Comparison of ENCODE assay signal across 22 cellular contexts in the genomic region with DNA sequence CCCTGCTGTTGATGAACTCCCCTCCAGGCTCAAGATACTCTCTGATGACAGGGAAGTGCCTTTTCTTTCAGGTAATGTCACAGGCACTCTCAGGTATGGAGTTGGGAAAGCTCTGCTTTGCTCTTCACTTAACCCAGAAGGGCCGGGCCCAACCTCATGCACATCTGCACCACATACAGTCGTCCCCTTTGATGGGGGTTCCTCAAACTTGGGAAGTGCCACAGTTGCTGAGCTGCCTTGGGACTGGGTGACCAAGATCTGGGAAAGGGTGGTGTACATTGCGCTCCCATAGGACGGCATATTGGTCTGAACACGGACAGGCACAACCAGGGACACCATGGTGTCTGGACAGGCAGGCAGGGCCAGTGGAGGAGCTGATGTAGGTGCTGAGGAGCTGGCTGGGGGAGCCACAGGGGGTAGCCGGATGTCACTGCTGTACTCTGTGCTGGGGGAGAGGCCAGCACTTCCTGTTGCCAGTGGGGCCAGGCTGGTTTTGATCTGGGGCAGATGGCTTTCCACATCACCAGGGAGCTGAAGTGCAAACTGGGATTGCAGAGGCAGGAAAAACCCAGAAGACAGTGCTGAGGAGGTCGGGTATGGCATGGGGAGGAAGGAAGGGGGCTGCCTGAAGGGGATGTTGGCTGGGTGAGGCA.
DNase-seq lines count a peak whose midpoint lies in the region; ATAC-seq, FAIRE-seq and TF ChIP-seq lines count a peak whose summit lies in the region.
"Had no signal": no experiment of that assay in that cellular context is flagged by ENCODE, and none has a peak within 500 bp of the region (broad histone marks: within the 10 kb centered on the region; RNA-seq: fewer than 3 reads in every experiment).

No MANE protein-coding gene starts in this region.

- FAIRE-seq in astrocyte (lab: Jason Lieb, UNC): no peak
- FAIRE-seq: HepG2 had no signal

- H3F3A ChIP-seq in Loucy (ENCODE audit: low read depth) (no peaks in the 10 kb centered on the region), GM23338 (replicated peaks; ENCODE audit: low read depth) (no peaks in the 10 kb centered on the region)

- peak overlapping the region; percentile 27 for H3K4me3 ChIP-seq in Loucy (ENCODE audit: low read length, poor library complexity, severe bottlenecking)
- H3K4me3 ChIP-seq in astrocyte (ENCODE audit: insufficient read depth, low read depth, low read length): no peak overlapping the region
- H3K4me3 ChIP-seq in GM23338: no peak overlapping the region
- H3K4me3 ChIP-seq: heart left ventricle, lower lobe of right lung, right lobe of liver, uterus had no signal

- H3K36me3 ChIP-seq in Loucy (ENCODE audit: insufficient read depth, low read length) (no peaks in the 10 kb centered on the region), astrocyte (ENCODE audit: insufficient read depth, low read length) (no peaks in the 10 kb centered on the region), GM23338 (ENCODE audit: insufficient read depth) (no peaks in the 10 kb centered on the region)
- H3K36me3 ChIP-seq: right lobe of liver, uterus had no signal

- H3K4me3 Mint-ChIP-seq in activated naive CD4-positive, alpha-beta T cell treated with anti-CD3 and anti-CD28 coated beads, Interleukin-2, amount 10 ng/mL, durations not matched to agents 7 days and 5 days: no peak overlapping the region
- H3K4me3 Mint-ChIP-seq in astrocyte (ENCODE audit: unreplicated experiment) (peak overlapping the region; percentile 34), GM23338 (no peak overlapping the region), endothelial cell (ENCODE audit: unreplicated experiment) (no peak overlapping the region)
- H3K4me3 Mint-ChIP-seq in stimulated activated naive B cell treated with anti-CD40 and anti-IgM and Interleukin-4, amounts not matched to agents 10 μg/mL and 1 μg/mL and 100 μg/mL, for 72 hours: no peak overlapping the region
- H3K4me3 Mint-ChIP-seq: immature natural killer cell, T-cell had no signal

- H3K36me3 Mint-ChIP-seq in activated naive CD4-positive, alpha-beta T cell treated with anti-CD3 and anti-CD28 coated beads, Interleukin-2, amount 10 ng/mL, durations not matched to agents 7 days and 5 days: peaks cover 24% of the 10 kb centered on the region
- H3K36me3 Mint-ChIP-seq in astrocyte (ENCODE audit: low read depth, unreplicated experiment) (peaks cover 21% of the 10 kb centered on the region), GM23338 (ENCODE audit: low read depth) (no peaks in the 10 kb centered on the region), endothelial cell (ENCODE audit: low read depth, unreplicated experiment) (peaks cover 3% of the 10 kb centered on the region)
- H3K36me3 Mint-ChIP-seq in stimulated activated naive B cell treated with anti-CD40 and anti-IgM and Interleukin-4, amounts not matched to agents 10 μg/mL and 1 μg/mL and 100 μg/mL, for 72 hours: peaks cover 79 to 84% of the 10 kb centered on the region in 2 donors

- H3K9me2 ChIP-seq in Loucy (replicated peaks; ENCODE audit: low read depth, low read length) (no peaks in the 10 kb centered on the region), GM23338 (ENCODE audit: insufficient read depth) (no peaks in the 10 kb centered on the region)

- H3K27me3 ChIP-seq in Loucy (ENCODE audit: insufficient read depth, low read length, poor library complexity, severe bottlenecking) (no peaks in the 10 kb centered on the region), astrocyte (ENCODE audit: insufficient read depth, low read length) (no peaks in the 10 kb centered on the region), GM23338 (ENCODE audit: insufficient read depth) (no peaks in the 10 kb centered on the region)
- H3K27me3 ChIP-seq: heart left ventricle, right lobe of liver, uterus had no signal

- peaks cover 21% of the 10 kb centered on the region for H3K4me1 Mint-ChIP-seq in activated naive CD4-positive, alpha-beta T cell treated with anti-CD3 and anti-CD28 coated beads, Interleukin-2, amount 10 ng/mL, durations not matched to agents 7 days and 5 days
- H3K4me1 Mint-ChIP-seq in astrocyte (ENCODE audit: low read depth, unreplicated experiment) (peaks cover 3% of the 10 kb centered on the region), GM23338 (no peaks in the 10 kb centered on the region; the same call in 2 of the 3 replicates), endothelial cell (ENCODE audit: unreplicated experiment) (peaks cover 8% of the 10 kb centered on the region)
- peaks cover 29 to 32% of the 10 kb centered on the region in 2 donors for H3K4me1 Mint-ChIP-seq in stimulated activated naive B cell treated with anti-CD40 and anti-IgM and Interleukin-4, amounts not matched to agents 10 μg/mL and 1 μg/mL and 100 μg/mL, for 72 hours

- no peak for DNase-seq in activated naive CD4-positive, alpha-beta T cell treated with anti-CD3 and anti-CD28 coated beads, Interleukin-2, amount 10 ng/mL, durations not matched to agents 7 days and 5 days
- DNase-seq in activated naive CD4-positive, alpha-beta T cell (lab: John Stamatoyannopoulos, UW): no peak
- DNase-seq in astrocyte (ENCODE audit: low read depth) (no peak), GM23338 (ENCODE audit: low spot score) (no peak), endothelial cell (ENCODE audit: low spot score) (no peak)
- no peak for DNase-seq in stimulated activated naive B cell treated with anti-CD40 and anti-IgM and Interleukin-4, amounts not matched to agents 10 μg/mL and 1 μg/mL and 100 μg/mL, for 72 hours
- DNase-seq: activated CD4-positive, CD25-positive, alpha-beta regulatory T cell treated with anti-CD3 and anti-CD28 coated beads, Interleukin-2, amount 50 U/mL, for 72 hours; anterior cingulate cortex; cerebellar nuclear complex; effector memory CD4-positive, alpha-beta T cell; heart left ventricle; immature natural killer cell; lower lobe of right lung; NCI-H1930; NCI-H446; right lobe of liver; T-cell; uterus had no signal

- H3K9me3 ChIP-seq in Loucy (ENCODE audit: insufficient read depth, low read depth, low read length) (no peaks in the 10 kb centered on the region), astrocyte (ENCODE audit: insufficient read depth, low read depth, low read length) (no peaks in the 10 kb centered on the region)
- H3K9me3 ChIP-seq: heart left ventricle, lower lobe of right lung, right lobe of liver, uterus had no signal

- peak overlapping the region; percentile 56 for H3K4me2 ChIP-seq in Loucy (ENCODE audit: low read depth, low read length, poor library complexity, severe bottlenecking)
- no peak overlapping the region for H3K4me2 ChIP-seq in astrocyte (ENCODE audit: low read length)
- H3K4me2 ChIP-seq in GM23338: no peak overlapping the region

- H2AFZ ChIP-seq in Loucy (ENCODE audit: low read length) (peak overlapping the region; percentile 48; the same call in 1 of the 2 replicates), astrocyte (ENCODE audit: low read depth, low read length) (no peak overlapping the region), GM23338 (no peak overlapping the region)

- H3K27ac ChIP-seq in astrocyte (ENCODE audit: low read depth, low read length) (no peak overlapping the region), GM23338 (ENCODE audit: low read depth) (no peak overlapping the region)
- H3K27ac ChIP-seq: heart left ventricle, lower lobe of right lung, right lobe of liver, RWPE1, uterus had no signal

- H3K4me1 ChIP-seq in Loucy (ENCODE audit: insufficient read depth, low read length, poor library complexity, severe bottlenecking) (peaks cover 7% of the 10 kb centered on the region), astrocyte (ENCODE audit: insufficient read depth, low read length) (peaks cover 8% of the 10 kb centered on the region), GM23338 (ENCODE audit: insufficient read depth) (no peaks in the 10 kb centered on the region)
- H3K4me1 ChIP-seq: heart left ventricle, lower lobe of right lung, right lobe of liver, uterus had no signal

- peak overlapping the region; percentile 15 for H3K9ac ChIP-seq in Loucy (ENCODE audit: low read depth, low read length, poor library complexity, severe bottlenecking)
- H3K9ac ChIP-seq in astrocyte (ENCODE audit: low read length): no peak overlapping the region

- H3K27me3 Mint-ChIP-seq in activated naive CD4-positive, alpha-beta T cell treated with anti-CD3 and anti-CD28 coated beads, Interleukin-2, amount 10 ng/mL, durations not matched to agents 7 days and 5 days: no peaks in the 10 kb centered on the region
- H3K27me3 Mint-ChIP-seq in astrocyte (ENCODE audit: low read depth, unreplicated experiment) (peaks cover 19% of the 10 kb centered on the region), GM23338 (ENCODE audit: insufficient read depth, low read depth, poor library complexity) (peaks cover 14% of the 10 kb centered on the region), endothelial cell (ENCODE audit: unreplicated experiment) (peaks cover 2% of the 10 kb centered on the region)
- no peaks in the 10 kb centered on the region for H3K27me3 Mint-ChIP-seq in stimulated activated naive B cell treated with anti-CD40 and anti-IgM and Interleukin-4, amounts not matched to agents 10 μg/mL and 1 μg/mL and 100 μg/mL, for 72 hours
- H3K27me3 Mint-ChIP-seq: T-cell had no signal

- CTCF ChIA-PET in activated naive CD4-positive, alpha-beta T cell treated with anti-CD3 and anti-CD28 coated beads, Interleukin-2, amount 10 ng/mL, durations not matched to agents 7 days and 5 days (lab: Charles Lee): interaction anchor here (0.8 to 3.6 kb wide), 3 partner anchors 28 to 77 kb away, joined by 3 to 12 read pairs (median 4); no protein-coding TSS in a partner anchor

- H3K9me3 Mint-ChIP-seq in activated naive CD4-positive, alpha-beta T cell treated with anti-CD3 and anti-CD28 coated beads, Interleukin-2, amount 10 ng/mL, durations not matched to agents 7 days and 5 days: no peaks in the 10 kb centered on the region
- H3K9me3 Mint-ChIP-seq in astrocyte (ENCODE audit: unreplicated experiment): peaks cover 4% of the 10 kb centered on the region
- H3K9me3 Mint-ChIP-seq in stimulated activated naive B cell treated with anti-CD40 and anti-IgM and Interleukin-4, amounts not matched to agents 10 μg/mL and 1 μg/mL and 100 μg/mL, for 72 hours: peaks cover 0 to 2% of the 10 kb centered on the region in 2 donors
- no peaks in the 10 kb centered on the region; the same call in 1 of the 3 replicates for H3K9me3 Mint-ChIP-seq in GM23338
- no peaks in the 10 kb centered on the region for H3K9me3 Mint-ChIP-seq in endothelial cell (ENCODE audit: unreplicated experiment)
- H3K9me3 Mint-ChIP-seq: immature natural killer cell, T-cell had no signal

- TF ChIP-seq CTCF in Loucy (conservative IDR thresholded peaks at IDR 0.05; ENCODE audit: low read length): no peak
- no peak for TF ChIP-seq CTCF in astrocyte (IDR thresholded peaks at IDR 0.05; ENCODE audit: insufficient read depth, low read depth, low read length)
- TF ChIP-seq CTCF in GM23338 (conservative IDR thresholded peaks at IDR 0.05; ENCODE audit: low read depth in 2 of 2): no peak
- no peak for TF ChIP-seq CTCF in endothelial cell (IDR thresholded peaks at IDR 0.05; ENCODE audit: unreplicated experiment)

- no peaks in the 10 kb centered on the region for H4K20me1 ChIP-seq in Loucy (ENCODE audit: insufficient read depth, low read length, poor library complexity, severe bottlenecking)
- peaks cover 15% of the 10 kb centered on the region for H4K20me1 ChIP-seq in astrocyte (ENCODE audit: insufficient read depth, low read length)
- no peaks in the 10 kb centered on the region for H4K20me1 ChIP-seq in GM23338 (replicated peaks; ENCODE audit: insufficient read depth)

- no peak for ATAC-seq in stimulated activated naive B cell treated with anti-CD40 and anti-IgM and Interleukin-4, amounts not matched to agents 10 μg/mL and 1 μg/mL and 100 μg/mL, for 72 hours (replicated peaks)
- ATAC-seq in GM23338: no peak
- ATAC-seq in GM21576 (IDR thresholded peaks at IDR 0.05; ENCODE audit: unreplicated experiment): no peak
- ATAC-seq: heart left ventricle, HepG2, right lobe of liver, T-cell had no signal

- H3K79me2 ChIP-seq in Loucy (ENCODE audit: insufficient read depth, low read length): no peaks in the 10 kb centered on the region
- H3K79me2 ChIP-seq in astrocyte (ENCODE audit: insufficient read depth, low read length): no peaks in the 10 kb centered on the region
- no peaks in the 10 kb centered on the region for H3K79me2 ChIP-seq in GM23338 (replicated peaks; ENCODE audit: insufficient read depth)

- H3K27ac Mint-ChIP-seq in activated naive CD4-positive, alpha-beta T cell treated with anti-CD3 and anti-CD28 coated beads, Interleukin-2, amount 10 ng/mL, durations not matched to agents 7 days and 5 days: peak overlapping the region; percentile 56
- H3K27ac Mint-ChIP-seq in astrocyte (ENCODE audit: unreplicated experiment): no peak overlapping the region
- peak overlapping the region; percentile 69 for H3K27ac Mint-ChIP-seq in stimulated activated naive B cell treated with anti-CD40 and anti-IgM and Interleukin-4, amounts not matched to agents 10 μg/mL and 1 μg/mL and 100 μg/mL, for 72 hours
- no peak overlapping the region for H3K27ac Mint-ChIP-seq in GM23338
- H3K27ac Mint-ChIP-seq in endothelial cell (ENCODE audit: unreplicated experiment): no peak overlapping the region

Comparison
In these comparisons a context has a peak if more than half of its experiments do, and no peak if none do; other contexts are left out.
1. H3K27ac Mint-ChIP-seq: peak in activated naive CD4-positive, alpha-beta T cell treated with anti-CD3 and anti-CD28 coated beads, Interleukin-2, amount 10 ng/mL, durations not matched to agents 7 days and 5 days (single experiment) and stimulated activated naive B cell treated with anti-CD40 and anti-IgM and Interleukin-4, amounts not matched to agents 10 μg/mL and 1 μg/mL and 100 μg/mL, for 72 hours (single experiment); none in astrocyte (single experiment), GM23338 (single experiment) and endothelial cell (single experiment).